In the genomic region with DNA sequence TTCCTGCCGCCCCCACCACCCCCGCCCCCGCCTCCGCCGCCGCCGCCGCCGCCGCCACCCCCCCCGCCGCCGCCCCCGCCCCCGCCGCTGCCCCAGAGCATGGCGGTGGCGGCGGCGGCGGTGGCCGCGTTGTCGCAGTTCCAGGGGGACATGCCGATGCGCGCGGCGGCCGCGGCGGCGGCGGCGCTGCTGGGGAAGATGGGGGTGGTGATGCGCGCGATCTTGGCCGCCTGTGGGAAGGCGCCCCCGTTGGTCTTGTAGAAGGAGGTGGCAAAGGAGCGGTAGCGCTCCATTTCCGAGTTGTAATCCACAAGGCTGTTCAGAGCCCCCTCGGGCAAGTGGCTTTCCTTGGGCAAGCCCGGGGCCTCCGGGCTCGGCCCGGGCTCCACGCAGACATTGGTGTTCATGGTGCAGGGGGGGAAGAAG, we compare ENCODE assay signal across 8 cellular contexts. TPM values are rescaled to one million over a fixed set of nuclear protein-coding genes. Genes with fewer than 3 reads are reported as not detected.
DNase-seq lines count a peak whose midpoint lies in the region; ATAC-seq, FAIRE-seq and TF ChIP-seq lines count a peak whose summit lies in the region.

No MANE protein-coding gene starts in this region.

- peaks cover 22% of the 10 kb centered on the region for H3K4me1 Mint-ChIP-seq in T-helper 2 cell treated with Interferon-gamma antibody and Interleukin-4, amounts not matched to agents 5 μg/mL and 100 μg/mL, for 36 hours (ENCODE audit: low read depth)
- peaks cover 27% of the 10 kb centered on the region for H3K4me1 Mint-ChIP-seq in chondrocyte (ENCODE audit: low read depth)

- H3K4me1 ChIP-seq in HepG2 (ENCODE audit: insufficient read depth, low read length): peaks cover 21% of the 10 kb centered on the region
- H3K4me1 ChIP-seq in subcutaneous abdominal adipose tissue (ENCODE audit: control insufficient read depth in 5 of 5, insufficient read depth in 5 of 5, low read length in 5 of 5): peaks cover 0 to 36% (median 28%) of the 10 kb centered on the region in 5 donors

- in situ Hi-C loops in HepG2 (cut with HindIII; ENCODE audit: extremely low pct_ligation_motif_present, low pct_unique_long_range_greater_than_20kb): no loop called here

- no peaks in the 10 kb centered on the region for H3K79me2 ChIP-seq in HepG2 (ENCODE audit: insufficient read depth, low read length)

- TF ChIP-seq RAD21 in HepG2 (CRISPR knock-in tag; IDR thresholded peaks at IDR 0.05): no peak

- no peak for TF ChIP-seq POLR2A in HepG2 (IDR thresholded peaks at IDR 0.05; ENCODE audit: insufficient read depth in 1 of 2, low read depth in 2 of 2, low read length in 2 of 2)

- no peaks in the 10 kb centered on the region for H3K36me3 Mint-ChIP-seq in T-helper 2 cell treated with Interferon-gamma antibody and Interleukin-4, amounts not matched to agents 5 μg/mL and 100 μg/mL, for 36 hours (ENCODE audit: low read depth)
- H3K36me3 Mint-ChIP-seq in chondrocyte (ENCODE audit: low read depth): no peaks in the 10 kb centered on the region

- H3K27ac ChIP-seq in HepG2 (ENCODE audit: extremely low read length, insufficient read depth, low read length) (no peak overlapping the region), subcutaneous abdominal adipose tissue (ENCODE audit: low read depth, low read length) (peak overlapping the region; percentile 32)

- intact Hi-C loops in HepG2 (cut with micrococcal nuclease; ENCODE audit: unreplicated experiment): loop anchor here (10.0 kb wide), 1 partner anchor 107 kb away; no protein-coding TSS in a partner anchor

- no peaks in the 10 kb centered on the region for H3K36me3 ChIP-seq in HepG2 (replicated peaks in 1 of 2; ENCODE audit: control insufficient read depth in 1 of 2, insufficient read depth in 2 of 2, low read length in 2 of 2)
- H3K36me3 ChIP-seq in subcutaneous abdominal adipose tissue (ENCODE audit: control insufficient read depth in 5 of 5, insufficient read depth in 5 of 5, low read length in 5 of 5): no peaks in the 10 kb centered on the region

- H3K9me3 ChIP-seq in HepG2 (ENCODE audit: low read length): no peaks in the 10 kb centered on the region
- H3K9me3 ChIP-seq in subcutaneous abdominal adipose tissue (ENCODE audit: control insufficient read depth in 5 of 5, low read length in 5 of 5): no peaks in the 10 kb centered on the region

- peaks cover 72% of the 10 kb centered on the region for H3K27me3 Mint-ChIP-seq in T-helper 2 cell treated with Interferon-gamma antibody and Interleukin-4, amounts not matched to agents 5 μg/mL and 100 μg/mL, for 36 hours (ENCODE audit: low read depth)
- peaks cover 38% of the 10 kb centered on the region for H3K27me3 Mint-ChIP-seq in chondrocyte (ENCODE audit: low read depth)

- POLR2A ChIA-PET in HepG2 (lab: Yijun Ruan, JAX): no interaction called here

- H3K4me3 ChIP-seq in HepG2 (replicated peaks in 1 of 3; ENCODE audit: insufficient read depth in 1 of 3, low read depth in 2 of 3, low read length in 3 of 3): peak overlapping the region; percentile 21 to 68 (median 50); a peak in 5 of 6 replicates
- peak overlapping the region; percentile 44 to 83 (median 72) for H3K4me3 ChIP-seq in subcutaneous abdominal adipose tissue (ENCODE audit: low read depth in 1 of 5, low read length in 5 of 5)

- 1% methylated on average over 25 of the region's 50 CpGs for WGBS in HepG2 (ENCODE audit: low lambda C conversion rate)

- H3K4me3 Mint-ChIP-seq in T-helper 2 cell treated with Interferon-gamma antibody and Interleukin-4, amounts not matched to agents 5 μg/mL and 100 μg/mL, for 36 hours: peak overlapping the region; percentile 71
- peak overlapping the region; percentile 71 for H3K4me3 Mint-ChIP-seq in chondrocyte (ENCODE audit: unreplicated experiment)

- peak overlapping the region; percentile 80 for H3K4me2 ChIP-seq in HepG2 (ENCODE audit: low read depth, low read length)

- CTCF ChIA-PET in HepG2 (lab: Yijun Ruan, JAX; ENCODE audit: low intra/inter-chr PET ratio, low total read pairs): no interaction called here

- no peak overlapping the region for H3K27ac Mint-ChIP-seq in T-helper 2 cell treated with Interferon-gamma antibody and Interleukin-4, amounts not matched to agents 5 μg/mL and 100 μg/mL, for 36 hours
- H3K27ac Mint-ChIP-seq in chondrocyte (ENCODE audit: unreplicated experiment): no peak overlapping the region

- FAIRE-seq in HepG2 (lab: Jason Lieb, UNC): no peak

- peak; percentile 7 for TF ChIP-seq CTCF in chondrocyte (IDR thresholded peaks at IDR 0.05)
- TF ChIP-seq CTCF in HepG2 (CRISPR knock-in tag; IDR thresholded peaks at IDR 0.05): no peak

- H3K9ac ChIP-seq in HepG2 (ENCODE audit: insufficient read depth, low read depth, low read length) (no peak overlapping the region), subcutaneous abdominal adipose tissue (ENCODE audit: low read length in 5 of 5) (peak overlapping the region in 2 of 5 donors; percentile 61 to 71)

- no peak overlapping the region for H2AFZ ChIP-seq in HepG2 (ENCODE audit: low read length)

- H3K27me3 ChIP-seq in HepG2 (ENCODE audit: control insufficient read depth in 1 of 2, insufficient read depth in 2 of 2, low read length in 2 of 2): peaks cover 0 to 20% of the 10 kb centered on the region in 2 experiments; a peak in 2 of 5 replicates
- peaks cover 0 to 11% (median 2%) of the 10 kb centered on the region in 5 donors for H3K27me3 ChIP-seq in subcutaneous abdominal adipose tissue (ENCODE audit: control insufficient read depth in 5 of 5, insufficient read depth in 4 of 5, low read length in 5 of 5)

- peak; percentile 74 for DNase-seq in D341Med (ENCODE audit: low spot score)
- no peak for DNase-seq in T-helper 2 cell treated with Interferon-gamma antibody and Interleukin-4, amounts not matched to agents 5 μg/mL and 100 μg/mL, for 36 hours (ENCODE audit: low spot score)
- peak; percentile 68 for DNase-seq in chondrocyte (ENCODE audit: low spot score)
- no peak for DNase-seq in HepG2 (ENCODE audit: low spot score)
- no peak for DNase-seq in DMS114 treated with DMSO at 0.1 percent for 48 hours (lab: John Stamatoyannopoulos, UW; ENCODE audit: unreplicated experiment)

- peak; percentile 16 for ATAC-seq in GM19395 (IDR thresholded peaks at IDR 0.05; ENCODE audit: unreplicated experiment)
- peak; percentile 20 for ATAC-seq in HG03432 (IDR thresholded peaks at IDR 0.05; ENCODE audit: unreplicated experiment)
- peak; percentile 62 for ATAC-seq in HepG2

- BruUV-seq in HepG2 (replicated peaks; lab: Mats Ljungman, UMichigan): no TSS peak

- no peaks in the 10 kb centered on the region for H4K20me1 ChIP-seq in HepG2 (ENCODE audit: insufficient read depth, low read length)

- TF ChIP-seq EP300 in HepG2 (IDR thresholded peaks at IDR 0.05; ENCODE audit: low read depth in 2 of 2, low read length in 2 of 2): no peak
- TF ChIP-seq EP300 in HepG2 (CRISPR knock-in tag; IDR thresholded peaks at IDR 0.05; ENCODE audit: borderline replicate concordance): no peak

- no peaks in the 10 kb centered on the region for H3K9me3 Mint-ChIP-seq in T-helper 2 cell treated with Interferon-gamma antibody and Interleukin-4, amounts not matched to agents 5 μg/mL and 100 μg/mL, for 36 hours
- no peaks in the 10 kb centered on the region for H3K9me3 Mint-ChIP-seq in chondrocyte (ENCODE audit: low read depth)

RNA-seq across cellular contexts. Expression of gene CXXC4, which starts 3.3 kb away (rescaled TPM):
- total RNA-seq in chondrocyte (0.05 TPM in 1 of 3 replicates, not detected in the others), HepG2 (2016; rRNA removed; fragmentation: Illumina TruSeq; extraction: Trizol) (not detected in 2 replicates)
- total RNA-seq in HepG2 (2016; cell fraction: cytosol; rRNA removed; fragmentation: Illumina TruSeq; extraction: Trizol; ENCODE audit: low read depth): not detected in 2 replicates
- not detected in 2 replicates for total RNA-seq in HepG2 (2016; cell fraction: insoluble cytoplasmic fraction; rRNA removed; fragmentation: Illumina TruSeq; extraction: Trizol)
- not detected in 2 replicates for total RNA-seq in HepG2 (2016; cell fraction: membrane; rRNA removed; fragmentation: Illumina TruSeq; extraction: Trizol)
- not detected in 2 replicates for total RNA-seq in HepG2 (2016; cell fraction: nucleus; rRNA removed; fragmentation: Illumina TruSeq; extraction: Trizol)
- polyA plus RNA-seq in HepG2 (2011; rRNA removed): 0.01 TPM in 1 of 2 replicates, not detected in the other
- polyA plus RNA-seq in HepG2 (2011; cell fraction: cytosol; rRNA removed): not detected in 2 replicates
- 0.02 TPM in 1 of 2 replicates, not detected in the other for polyA plus RNA-seq in HepG2 (2011; cell fraction: nucleus; rRNA removed)
- 0.04 TPM in 1 of 2 replicates, not detected in the other for polyA plus RNA-seq in HepG2 (2012)
- polyA plus RNA-seq in HepG2 (2016; cell fraction: cytosol; fragmentation: Illumina TruSeq; extraction: Trizol; ENCODE audit: low read depth): not detected in 2 replicates
- not detected in 2 replicates for polyA plus RNA-seq in HepG2 (2016; cell fraction: insoluble cytoplasmic fraction; fragmentation: Illumina TruSeq; extraction: Trizol; ENCODE audit: low read depth)
- polyA plus RNA-seq in HepG2 (2016; cell fraction: membrane; fragmentation: Illumina TruSeq; extraction: Trizol; ENCODE audit: low read depth): not detected in 2 replicates
- not detected in 2 replicates for polyA plus RNA-seq in HepG2 (2016; cell fraction: nucleus; fragmentation: Illumina TruSeq; extraction: Trizol; ENCODE audit: insufficient read depth, low read depth)
- polyA minus RNA-seq in HepG2 (2011; rRNA and poly(A)+ RNA removed; ENCODE audit: low replicate concordance): 0.04 TPM in 1 of 2 replicates, not detected in the other
- not detected in 2 replicates for polyA minus RNA-seq in HepG2 (2011; cell fraction: cytosol; rRNA and poly(A)+ RNA removed)
- 0.12 and 0.13 TPM in 2 replicates for polyA minus RNA-seq in HepG2 (2011; cell fraction: nucleus; rRNA and poly(A)+ RNA removed)

Comparison
In these comparisons a context has a peak if more than half of its experiments do, and no peak if none do; other contexts are left out.
1. DNase-seq: peak in D341Med (single experiment) and chondrocyte (single experiment); none in T-helper 2 cell treated with Interferon-gamma antibody and Interleukin-4, amounts not matched to agents 5 μg/mL and 100 μg/mL, for 36 hours (single experiment), HepG2 (single experiment) and DMS114 treated with DMSO at 0.1 percent for 48 hours (single experiment).
2. Peak in every context shown above with its lines, with median percentiles within 50 percentile points of each other: ATAC-seq.